1 cellular context compared by ENCODE assay signal in the genomic region with DNA sequence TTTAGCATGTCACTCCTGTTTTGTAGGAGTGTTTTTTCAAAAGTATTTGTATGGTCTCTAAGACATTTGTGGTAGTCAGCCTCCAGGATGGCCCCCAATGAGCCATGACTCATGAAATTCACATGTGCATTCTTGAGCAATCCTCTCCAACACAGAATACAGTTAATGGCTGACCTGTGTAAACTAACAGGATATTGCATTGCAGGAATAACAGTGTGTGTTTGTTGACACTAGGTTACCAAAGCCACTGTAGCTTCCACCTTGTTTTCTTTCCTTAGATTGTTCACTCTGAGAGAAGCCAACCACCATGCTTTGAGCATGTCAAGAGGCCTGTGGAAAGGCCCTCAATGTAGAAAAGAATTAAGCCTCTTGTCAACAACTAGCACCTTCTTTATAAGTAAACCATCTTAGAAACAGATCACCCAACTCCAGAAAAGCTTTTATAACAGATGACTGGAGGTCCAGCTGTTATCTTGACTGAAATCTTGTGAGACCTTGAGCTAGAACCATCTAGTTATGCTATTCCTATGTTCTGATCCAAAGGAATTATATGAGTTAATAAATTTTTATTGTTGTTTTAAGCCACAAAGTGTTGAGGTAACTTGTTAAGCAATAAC.
TF ChIP-seq lines count a peak whose summit lies in the region.

No MANE protein-coding gene starts in this region.

TF ChIP-seq in HepG2, 621 proteins besides CTCF, POLR2A, EP300 and RAD21 (continued from another document and continues in another):
- TF ChIP-seq MYC (CRISPR knock-in tag; IDR thresholded peaks at IDR 0.05; ENCODE audit: borderline replicate concordance) (no peak; the same call in 1 of the 2 replicates), KDM1A (CRISPR knock-in tag; IDR thresholded peaks at IDR 0.05) (no peak; the same call in 1 of the 2 replicates), GATA4 (IDR thresholded peaks at IDR 0.05; ENCODE audit: borderline replicate concordance, low read depth) (peak; percentile 28; the same call in 1 of the 2 replicates), ZEB1 (IDR thresholded peaks at IDR 0.05; ENCODE audit: insufficient replicate concordance, low read depth) (no peak), ZNF766 (CRISPR knock-in tag; IDR thresholded peaks at IDR 0.05; ENCODE audit: borderline replicate concordance) (no peak), EHMT2 (IDR thresholded peaks at IDR 0.05; ENCODE audit: borderline replicate concordance, low read depth, low read length) (peak; percentile 93), YEATS2 (CRISPR knock-in tag; IDR thresholded peaks at IDR 0.05; ENCODE audit: borderline replicate concordance) (peak; percentile 88; the same call in 1 of the 2 replicates), TBL1XR1 (IDR thresholded peaks at IDR 0.05; ENCODE audit: borderline replicate concordance, low read length, partially characterized antibody) (peak; percentile 58), MEIS1 (CRISPR knock-in tag; IDR thresholded peaks at IDR 0.05; ENCODE audit: borderline replicate concordance) (peak; percentile 82; the same call in 1 of the 2 replicates), ZNF710 (CRISPR knock-in tag; IDR thresholded peaks at IDR 0.05; ENCODE audit: borderline replicate concordance) (peak; percentile 52; the same call in 1 of the 2 replicates), ONECUT2 (CRISPR knock-in tag; IDR thresholded peaks at IDR 0.05) (peak; percentile 55; the same call in 1 of the 2 replicates), NAIF1 (CRISPR knock-in tag; IDR thresholded peaks at IDR 0.05; ENCODE audit: borderline replicate concordance) (no peak), ZNF703 (CRISPR knock-in tag; IDR thresholded peaks at IDR 0.05; ENCODE audit: borderline replicate concordance) (no peak), YY1 (IDR thresholded peaks at IDR 0.05; ENCODE audit: insufficient read depth, insufficient replicate concordance, low read depth, low read length) (peak; percentile 74), ZNF691 (CRISPR knock-in tag; IDR thresholded peaks at IDR 0.05; ENCODE audit: borderline replicate concordance, low read depth) (peak; percentile 38; the same call in 1 of the 2 replicates), MAFF (IDR thresholded peaks at IDR 0.05; ENCODE audit: low read depth, low read length) (peak; percentile 83), ZFP36 (IDR thresholded peaks at IDR 0.05; ENCODE audit: borderline replicate concordance, low read depth, low read length, partially characterized antibody) (no peak), SP140L (CRISPR knock-in tag; IDR thresholded peaks at IDR 0.05; ENCODE audit: borderline replicate concordance) (peak; percentile 67; the same call in 1 of the 2 replicates), SIX4 (CRISPR knock-in tag; IDR thresholded peaks at IDR 0.05) (peak; percentile 92), NFYC (CRISPR knock-in tag; IDR thresholded peaks at IDR 0.05) (no peak), HOXA3 (CRISPR knock-in tag; IDR thresholded peaks at IDR 0.05) (peak; percentile 85), BCL6 (CRISPR knock-in tag; IDR thresholded peaks at IDR 0.05) (peak; percentile 86), PATZ1 (CRISPR knock-in tag; IDR thresholded peaks at IDR 0.05) (peak; percentile 83), ZNF317 (CRISPR knock-in tag; IDR thresholded peaks at IDR 0.05) (no peak), ZIK1 (CRISPR knock-in tag; IDR thresholded peaks at IDR 0.05; ENCODE audit: borderline replicate concordance, low read depth) (no peak), MAFG (CRISPR knock-in tag; IDR thresholded peaks at IDR 0.05) (0 out of 2 replicates have a peak, but pooled peaks have one; percentile 73), HDAC2 (CRISPR knock-in tag; IDR thresholded peaks at IDR 0.05) (peak; percentile 95), USF2 (IDR thresholded peaks at IDR 0.05; ENCODE audit: low read depth, low read length) (no peak), USF2 (CRISPR knock-in tag; IDR thresholded peaks at IDR 0.05; ENCODE audit: borderline replicate concordance) (no peak), ZMYM4 (CRISPR knock-in tag; IDR thresholded peaks at IDR 0.05) (peak; percentile 98), ZBED4 (CRISPR knock-in tag; IDR thresholded peaks at IDR 0.05; ENCODE audit: borderline replicate concordance) (peak; percentile 71; the same call in 1 of the 2 replicates), ZNF558 (CRISPR knock-in tag; IDR thresholded peaks at IDR 0.05; ENCODE audit: borderline replicate concordance) (no peak)
- TF ChIP-seq, protein P1, sequence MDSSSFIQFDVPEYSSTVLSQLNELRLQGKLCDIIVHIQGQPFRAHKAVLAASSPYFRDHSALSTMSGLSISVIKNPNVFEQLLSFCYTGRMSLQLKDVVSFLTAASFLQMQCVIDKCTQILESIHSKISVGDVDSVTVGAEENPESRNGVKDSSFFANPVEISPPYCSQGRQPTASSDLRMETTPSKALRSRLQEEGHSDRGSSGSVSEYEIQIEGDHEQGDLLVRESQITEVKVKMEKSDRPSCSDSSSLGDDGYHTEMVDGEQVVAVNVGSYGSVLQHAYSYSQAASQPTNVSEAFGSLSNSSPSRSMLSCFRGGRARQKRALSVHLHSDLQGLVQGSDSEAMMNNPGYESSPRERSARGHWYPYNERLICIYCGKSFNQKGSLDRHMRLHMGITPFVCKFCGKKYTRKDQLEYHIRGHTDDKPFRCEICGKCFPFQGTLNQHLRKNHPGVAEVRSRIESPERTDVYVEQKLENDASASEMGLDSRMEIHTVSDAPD (CRISPR knock-in tag; IDR thresholded peaks at IDR 0.05) = peak; percentile 69; the same call in 1 of the 2 replicates
- TF ChIP-seq, protein P2, sequence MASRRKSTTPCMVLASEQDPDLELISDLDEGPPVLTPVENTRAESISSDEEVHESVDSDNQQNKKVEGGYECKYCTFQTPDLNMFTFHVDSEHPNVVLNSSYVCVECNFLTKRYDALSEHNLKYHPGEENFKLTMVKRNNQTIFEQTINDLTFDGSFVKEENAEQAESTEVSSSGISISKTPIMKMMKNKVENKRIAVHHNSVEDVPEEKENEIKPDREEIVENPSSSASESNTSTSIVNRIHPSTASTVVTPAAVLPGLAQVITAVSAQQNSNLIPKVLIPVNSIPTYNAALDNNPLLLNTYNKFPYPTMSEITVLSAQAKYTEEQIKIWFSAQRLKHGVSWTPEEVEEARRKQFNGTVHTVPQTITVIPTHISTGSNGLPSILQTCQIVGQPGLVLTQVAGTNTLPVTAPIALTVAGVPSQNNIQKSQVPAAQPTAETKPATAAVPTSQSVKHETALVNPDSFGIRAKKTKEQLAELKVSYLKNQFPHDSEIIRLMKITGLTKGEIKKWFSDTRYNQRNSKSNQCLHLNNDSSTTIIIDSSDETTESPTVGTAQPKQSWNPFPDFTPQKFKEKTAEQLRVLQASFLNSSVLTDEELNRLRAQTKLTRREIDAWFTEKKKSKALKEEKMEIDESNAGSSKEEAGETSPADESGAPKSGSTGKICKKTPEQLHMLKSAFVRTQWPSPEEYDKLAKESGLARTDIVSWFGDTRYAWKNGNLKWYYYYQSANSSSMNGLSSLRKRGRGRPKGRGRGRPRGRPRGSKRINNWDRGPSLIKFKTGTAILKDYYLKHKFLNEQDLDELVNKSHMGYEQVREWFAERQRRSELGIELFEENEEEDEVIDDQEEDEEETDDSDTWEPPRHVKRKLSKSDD (CRISPR knock-in tag; IDR thresholded peaks at IDR 0.05; ENCODE audit: low read depth) = peak; percentile 74; the same call in 1 of the 2 replicates
- TF ChIP-seq, protein P3, sequence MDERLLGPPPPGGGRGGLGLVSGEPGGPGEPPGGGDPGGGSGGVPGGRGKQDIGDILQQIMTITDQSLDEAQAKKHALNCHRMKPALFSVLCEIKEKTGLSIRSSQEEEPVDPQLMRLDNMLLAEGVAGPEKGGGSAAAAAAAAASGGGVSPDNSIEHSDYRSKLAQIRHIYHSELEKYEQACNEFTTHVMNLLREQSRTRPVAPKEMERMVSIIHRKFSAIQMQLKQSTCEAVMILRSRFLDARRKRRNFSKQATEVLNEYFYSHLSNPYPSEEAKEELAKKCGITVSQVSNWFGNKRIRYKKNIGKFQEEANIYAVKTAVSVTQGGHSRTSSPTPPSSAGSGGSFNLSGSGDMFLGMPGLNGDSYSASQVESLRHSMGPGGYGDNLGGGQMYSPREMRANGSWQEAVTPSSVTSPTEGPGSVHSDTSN (CRISPR knock-in tag; IDR thresholded peaks at IDR 0.05) = no peak
- TF ChIP-seq, protein P4, sequence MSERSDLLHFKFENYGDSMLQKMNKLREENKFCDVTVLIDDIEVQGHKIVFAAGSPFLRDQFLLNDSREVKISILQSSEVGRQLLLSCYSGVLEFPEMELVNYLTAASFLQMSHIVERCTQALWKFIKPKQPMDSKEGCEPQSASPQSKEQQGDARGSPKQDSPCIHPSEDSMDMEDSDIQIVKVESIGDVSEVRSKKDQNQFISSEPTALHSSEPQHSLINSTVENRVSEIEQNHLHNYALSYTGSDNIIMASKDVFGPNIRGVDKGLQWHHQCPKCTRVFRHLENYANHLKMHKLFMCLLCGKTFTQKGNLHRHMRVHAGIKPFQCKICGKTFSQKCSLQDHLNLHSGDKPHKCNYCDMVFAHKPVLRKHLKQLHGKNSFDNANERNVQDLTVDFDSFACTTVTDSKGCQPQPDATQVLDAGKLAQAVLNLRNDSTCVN (CRISPR knock-in tag; IDR thresholded peaks at IDR 0.05; ENCODE audit: borderline replicate concordance) = no peak
- TF ChIP-seq, protein P5, sequence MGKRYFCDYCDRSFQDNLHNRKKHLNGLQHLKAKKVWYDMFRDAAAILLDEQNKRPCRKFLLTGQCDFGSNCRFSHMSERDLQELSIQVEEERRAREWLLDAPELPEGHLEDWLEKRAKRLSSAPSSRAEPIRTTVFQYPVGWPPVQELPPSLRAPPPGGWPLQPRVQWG (CRISPR knock-in tag; IDR thresholded peaks at IDR 0.05; ENCODE audit: borderline replicate concordance, low read depth) = no peak
